In the genomic region with DNA sequence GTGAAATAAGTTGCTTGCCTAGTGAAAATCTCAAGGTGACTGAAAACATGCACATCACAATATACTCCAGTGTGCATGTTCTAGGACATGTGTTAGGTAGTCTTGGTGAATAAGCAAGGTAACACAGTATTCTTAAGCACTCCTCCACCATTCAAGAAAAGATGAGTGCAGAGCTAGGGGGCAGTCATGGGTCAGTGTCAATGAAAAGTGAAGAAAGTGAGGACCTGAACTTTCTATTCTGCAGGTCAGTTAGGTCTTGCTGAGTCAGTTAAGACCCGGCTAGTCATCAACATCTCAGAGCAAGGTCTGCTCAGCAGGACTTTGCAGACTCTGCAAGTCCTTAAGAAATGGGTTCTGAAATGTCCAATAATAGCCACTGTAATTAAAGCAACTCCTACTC, we compare ENCODE assay signal across 1 cellular context.
TF ChIP-seq lines count a peak whose summit lies in the region.

No MANE protein-coding gene starts in this region.

TF ChIP-seq in H1, 55 proteins besides CTCF, POLR2A, EP300 and RAD21:
- TF ChIP-seq MAFK (IDR thresholded peaks at IDR 0.05; ENCODE audit: low read depth, low read length) (peak; percentile 49; the same call in 1 of the 2 replicates), BACH1 (IDR thresholded peaks at IDR 0.05; ENCODE audit: low read length) (peak; percentile 86)
